2 cellular contexts compared by ENCODE assay signal in genomic region chr7:44846816-44847508, GRCh38.
TF ChIP-seq lines count a peak whose summit lies in the region.

No MANE protein-coding gene starts in this region.

TF ChIP-seq in GM12891, 5 proteins besides CTCF, POLR2A, EP300 and RAD21:
- no peak for TF ChIP-seq POLR2AphosphoS5 (IDR thresholded peaks at IDR 0.05; ENCODE audit: low read depth, low read length)

TF ChIP-seq in H1, 55 proteins besides CTCF, POLR2A, EP300 and RAD21:
- TF ChIP-seq SIX5 (IDR thresholded peaks at IDR 0.05; ENCODE audit: low read depth, low read length) (no peak), SRF (IDR thresholded peaks at IDR 0.05; ENCODE audit: low read depth, low read length) (no peak), CHD7 (IDR thresholded peaks at IDR 0.05; ENCODE audit: insufficient replicate concordance, low read length) (no peak), MAX (IDR thresholded peaks at IDR 0.05) (no peak), POU5F1 (IDR thresholded peaks at IDR 0.05; ENCODE audit: low read depth, low read length) (no peak), KDM1A (IDR thresholded peaks at IDR 0.05; ENCODE audit: borderline replicate concordance, low read length) (no peak), SP2 (IDR thresholded peaks at IDR 0.05; ENCODE audit: low read length) (no peak), EGR1 (IDR thresholded peaks at IDR 0.05; ENCODE audit: borderline replicate concordance, low read depth, low read length) (no peak), CHD2 (IDR thresholded peaks at IDR 0.05; ENCODE audit: low read length) (no peak), FOSL1 (IDR thresholded peaks at IDR 0.05; ENCODE audit: insufficient read depth, low read depth, low read length) (no peak), GABPA (IDR thresholded peaks at IDR 0.05; ENCODE audit: borderline replicate concordance, insufficient read depth, low read length) (no peak)
